ENCODE assay signal across 8 cellular contexts in genomic region chr22:27919943-27920755, GRCh38. TPM values are rescaled to one million over a fixed set of nuclear protein-coding genes. Genes with fewer than 3 reads are reported as not detected.
DNase-seq lines count a peak whose midpoint lies in the region; ATAC-seq, FAIRE-seq and TF ChIP-seq lines count a peak whose summit lies in the region.

No MANE protein-coding gene starts in this region.

- H3K9me3 ChIP-seq in KOPT-K1 (ENCODE audit: insufficient read depth, low read length, poor library complexity, severe bottlenecking) (no peaks in the 10 kb centered on the region), pancreas (no peaks in the 10 kb centered on the region)

- H3K27me3 Mint-ChIP-seq in activated T-helper 17 cell treated with anti-CD3 and anti-CD28 coated beads, Interleukin-2, amount 50 U/mL, for 72 hours = no peaks in the 10 kb centered on the region

- peak overlapping the region; percentile 99 for H3K4me3 Mint-ChIP-seq in activated T-helper 17 cell treated with anti-CD3 and anti-CD28 coated beads, Interleukin-2, amount 50 U/mL, for 72 hours

- H3K27ac ChIP-seq in KOPT-K1 (ENCODE audit: low read depth, low read length, poor library complexity, severe bottlenecking) (peak overlapping the region; percentile 87), pancreas (peak overlapping the region; percentile 67 to 95 (median 92))

- WGBS in pancreas, 2 donors = 29 to 35% methylated on average over 12 of the region's 12 CpGs

- TF ChIP-seq CTCF in pancreas (IDR thresholded peaks at IDR 0.05) = no peak

- peak; percentile 65 for DNase-seq in DMS 273 (lab: John Stamatoyannopoulos, UW; ENCODE audit: unreplicated experiment)
- DNase-seq in DMS 273 treated with DMSO at 0.1 percent for 48 hours (lab: John Stamatoyannopoulos, UW) = no peak
- no peak for DNase-seq in Right ventricle myocardium superior
- peak in 1 of 6 donors; percentile 11 for DNase-seq in pancreas
- no peak for DNase-seq in CD1c-positive myeloid dendritic cell (ENCODE audit: extremely low spot score)

- peaks cover 40% of the 10 kb centered on the region for H3K4me1 Mint-ChIP-seq in activated T-helper 17 cell treated with anti-CD3 and anti-CD28 coated beads, Interleukin-2, amount 50 U/mL, for 72 hours

- H3K4me3 ChIP-seq in pancreas = peak overlapping the region; percentile 88 to 91 (median 90)

- peaks cover 61% of the 10 kb centered on the region for H3K36me3 Mint-ChIP-seq in activated T-helper 17 cell treated with anti-CD3 and anti-CD28 coated beads, Interleukin-2, amount 50 U/mL, for 72 hours (ENCODE audit: low read depth)

- intact Hi-C loops in Right ventricle myocardium superior (cut with DNase I) = loop anchor here (5.0 kb wide), 1 partner anchor 72 kb away; no protein-coding TSS in a partner anchor
- intact Hi-C loops in pancreas (cut with DNase I) = no loop called here

- FAIRE-seq in pancreas (lab: Jason Lieb, UNC) = no peak

- ATAC-seq in GM21723 (IDR thresholded peaks at IDR 0.05; ENCODE audit: unreplicated experiment) = peak; percentile 37
- ATAC-seq in activated T-helper 17 cell treated with anti-CD3 and anti-CD28 coated beads, Interleukin-2, amount 50 U/mL, for 72 hours (replicated peaks) = peak; percentile 60
- ATAC-seq in Right ventricle myocardium superior (ENCODE audit: poor library complexity) = peak; percentile 39
- peak in 3 of 4 donors; percentile 8 to 37 (median 37) for ATAC-seq in pancreas

- H3K4me1 ChIP-seq in pancreas = peaks cover 4 to 27% (median 20%) of the 10 kb centered on the region in 3 donors

- peak overlapping the region; percentile 99 for H3K27ac Mint-ChIP-seq in activated T-helper 17 cell treated with anti-CD3 and anti-CD28 coated beads, Interleukin-2, amount 50 U/mL, for 72 hours

- no peaks in the 10 kb centered on the region for H3K9me3 Mint-ChIP-seq in activated T-helper 17 cell treated with anti-CD3 and anti-CD28 coated beads, Interleukin-2, amount 50 U/mL, for 72 hours

- H3K27me3 ChIP-seq in pancreas = no peaks in the 10 kb centered on the region

- H3K36me3 ChIP-seq in KOPT-K1 (ENCODE audit: insufficient read depth, low read length) = peaks cover 40% of the 10 kb centered on the region
- no peaks in the 10 kb centered on the region for H3K36me3 ChIP-seq in pancreas

RNA-seq across cellular contexts. Expression of gene PITPNB, which starts 1.1 kb away (rescaled TPM):
- 100 to 1,000 TPM in 1 of 2 donors, 10 to 100 TPM in 1; 86.1 to 119 TPM for total RNA-seq in activated T-helper 17 cell treated with anti-CD3 and anti-CD28 coated beads, Interleukin-2, amount 50 U/mL, for 72 hours
- total RNA-seq in Right ventricle myocardium superior = 40.2 TPM
- total RNA-seq in pancreas = 10 to 100 TPM; 20.4 to 38.0 (median 26.9) TPM
- 10 to 100 TPM; 14.3 to 24.2 TPM for polyA plus RNA-seq in pancreas
